ENCODE assay signal across 23 cellular contexts in genomic region chr3:129346690-129347440, GRCh38.
DNase-seq lines count a peak whose midpoint lies in the region; ATAC-seq and TF ChIP-seq lines count a peak whose summit lies in the region.
"Had no signal": no experiment of that assay in that cellular context is flagged by ENCODE, and none has a peak within 500 bp of the region (broad histone marks: within the 10 kb centered on the region; RNA-seq: fewer than 3 reads in every experiment).

No MANE protein-coding gene starts in this region.

- DNase-seq in cardiac muscle cell (ENCODE audit: low read depth in 1 of 2, low spot score in 1 of 2): peak in 1 of 2 donors; percentile 25
- DNase-seq in left ventricle myocardium superior: no peak
- peak; percentile 41 to 49 for DNase-seq in PC-9
- DNase-seq in left kidney (ENCODE audit: low read depth, low spot score): peak; percentile 69
- no peak for DNase-seq in activated effector memory CD4-positive, alpha-beta T cell treated with Interleukin-2 at 50 U/mL for 16 hours
- no peak for DNase-seq in activated CD4-positive, alpha-beta T cell treated with anti-CD3 and anti-CD28 coated beads, Interleukin-2, amount 50 U/mL, for 1 hour
- DNase-seq in gastrocnemius medialis: no peak
- no peak for DNase-seq in activated CD4-positive, alpha-beta T cell treated with anti-CD3 and anti-CD28 coated beads, Interleukin-2, amount 50 U/mL, for 48 hours
- DNase-seq: ACHN; activated CD4-positive, alpha-beta memory T cell treated with anti-CD3 and anti-CD28 coated beads for 36 hours; body of pancreas; CD4-positive, CD25-positive, alpha-beta regulatory T cell; IMR-90; islet precursor cell; naive thymus-derived CD4-positive, alpha-beta T cell; NCI-H1930; NCI-H526; SIG-M5; stimulated activated CD4-positive, alpha-beta T cell treated with anti-CD3 and anti-CD28 coated beads, Interleukin-4, amount 100 ng/mL, for 1 hour; T-helper 17 cell had no signal

- no peaks in the 10 kb centered on the region for H3K79me2 ChIP-seq in PC-9 (ENCODE audit: low read depth)
- H3K79me2 ChIP-seq: hepatocyte had no signal

- H3K4me1 ChIP-seq in cardiac muscle cell (ENCODE audit: low read depth) (peaks cover 30% of the 10 kb centered on the region), PC-9 (replicated peaks; ENCODE audit: insufficient read depth) (peaks cover 32% of the 10 kb centered on the region), gastrocnemius medialis (peaks cover 8 to 14% of the 10 kb centered on the region in 2 donors)

- no TSS peak for BruUV-seq in PC-9 (replicated peaks; lab: Mats Ljungman, UMichigan)

- CTCF ChIA-PET in PC-9 (lab: Charles Lee): no interaction called here

- intact Hi-C loops in left ventricle myocardium superior (cut with micrococcal nuclease): no loop called here
- intact Hi-C loops in PC-9 (cut with micrococcal nuclease; ENCODE audit: unreplicated experiment): no loop called here
- intact Hi-C loops in gastrocnemius medialis (cut with DNase I; ENCODE audit: low total_unique reads): no loop called here

- in situ Hi-C loops in gastrocnemius medialis (cut with MboI; ENCODE audit: low sequenced_read_pairs in 4 of 4): no loop called here

- no peak for ATAC-seq in left ventricle myocardium superior
- no peak for ATAC-seq in gastrocnemius medialis
- ATAC-seq: body of pancreas; naive thymus-derived CD4-positive, alpha-beta T cell; T-helper 17 cell had no signal

- H4K20me1 ChIP-seq in PC-9 (ENCODE audit: insufficient read depth): no peaks in the 10 kb centered on the region

- no peaks in the 10 kb centered on the region for H3K9me3 ChIP-seq in cardiac muscle cell (ENCODE audit: low read depth)
- H3K9me3 ChIP-seq in PC-9 (ENCODE audit: insufficient read depth, low read depth): no peaks in the 10 kb centered on the region
- no peaks in the 10 kb centered on the region for H3K9me3 ChIP-seq in gastrocnemius medialis
- H3K9me3 ChIP-seq: body of pancreas had no signal

- no peaks in the 10 kb centered on the region for H3K9me2 ChIP-seq in PC-9 (ENCODE audit: insufficient read depth)

- no peak overlapping the region for H2AFZ ChIP-seq in PC-9
- H2AFZ ChIP-seq: hepatocyte had no signal

- no peaks in the 10 kb centered on the region for H3K36me3 ChIP-seq in cardiac muscle cell
- H3K36me3 ChIP-seq in PC-9 (ENCODE audit: low read depth): no peaks in the 10 kb centered on the region
- no peaks in the 10 kb centered on the region for H3K36me3 ChIP-seq in gastrocnemius medialis

- peaks cover 9% of the 10 kb centered on the region; the same call in 1 of the 2 replicates for H3F3A ChIP-seq in PC-9 (ENCODE audit: insufficient read depth, low read depth)

- no peak overlapping the region for H3K4me3 ChIP-seq in cardiac muscle cell
- H3K4me3 ChIP-seq in PC-9: no peak overlapping the region
- no peak overlapping the region for H3K4me3 ChIP-seq in gastrocnemius medialis
- H3K4me3 ChIP-seq: body of pancreas, hepatocyte, skin epidermis had no signal

- POLR2A ChIA-PET in PC-9 (lab: Charles Lee; ENCODE audit: unreplicated experiment): no interaction called here

- TF ChIP-seq CTCF in cardiac muscle cell (IDR thresholded peaks at IDR 0.05; ENCODE audit: low read depth, low read length) (no peak), PC-9 (conservative IDR thresholded peaks at IDR 0.05) (no peak), gastrocnemius medialis (IDR thresholded peaks at IDR 0.05 in 4 of 5, conservative IDR thresholded peaks at IDR 0.05 in 1 of 5) (no peak)

- H3K27ac ChIP-seq in cardiac muscle cell (peak overlapping the region; percentile 57), PC-9 (no peak overlapping the region), gastrocnemius medialis (no peak overlapping the region)
- H3K27ac ChIP-seq: body of pancreas, hepatocyte, skin epidermis, VCaP had no signal

- TF ChIP-seq POLR2A in gastrocnemius medialis (IDR thresholded peaks at IDR 0.05): no peak

- H3K4me2 ChIP-seq in PC-9: peak overlapping the region; percentile 49
- H3K4me2 ChIP-seq: hepatocyte had no signal

- H3K27me3 ChIP-seq in cardiac muscle cell (no peaks in the 10 kb centered on the region), PC-9 (ENCODE audit: insufficient read depth, low read depth) (no peaks in the 10 kb centered on the region), gastrocnemius medialis (peaks cover 0 to 11% (median 4%) of the 10 kb centered on the region in 3 donors)
- H3K27me3 ChIP-seq: body of pancreas, hepatocyte had no signal

Comparison
In these comparisons a context has a peak if more than half of its experiments do, and no peak if none do; other contexts are left out.
1. DNase-seq: peak in PC-9 (2 of 2) and left kidney (single experiment); none in left ventricle myocardium superior (single experiment), activated effector memory CD4-positive, alpha-beta T cell treated with Interleukin-2 at 50 U/mL for 16 hours (single experiment), activated CD4-positive, alpha-beta T cell treated with anti-CD3 and anti-CD28 coated beads, Interleukin-2, amount 50 U/mL, for 1 hour (single experiment), gastrocnemius medialis (0 of 2) and activated CD4-positive, alpha-beta T cell treated with anti-CD3 and anti-CD28 coated beads, Interleukin-2, amount 50 U/mL, for 48 hours (0 of 2).